ENCODE assay signal across 11 cellular contexts in the genomic region with DNA sequence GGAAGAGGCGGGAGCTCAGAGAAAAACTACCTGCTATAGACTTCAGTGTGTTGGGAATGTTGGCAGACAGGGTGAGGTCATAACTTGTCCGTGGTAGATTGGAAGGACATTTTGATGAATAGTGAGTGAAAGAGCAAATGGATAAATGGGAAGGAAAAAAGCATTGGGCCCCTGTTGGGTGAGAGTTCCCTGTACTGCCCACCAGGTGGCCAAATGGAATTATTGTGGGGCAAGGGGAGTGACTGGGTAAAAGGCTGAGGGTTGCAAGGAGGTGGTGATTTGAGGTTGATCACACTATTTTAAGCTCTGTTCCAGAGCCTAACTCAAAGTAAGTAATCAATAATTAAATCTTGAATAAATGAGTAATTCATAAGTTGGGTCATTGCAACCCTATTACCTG.
DNase-seq lines count a peak whose midpoint lies in the region; ATAC-seq and TF ChIP-seq lines count a peak whose summit lies in the region.
"Had no signal": no experiment of that assay in that cellular context is flagged by ENCODE, and none has a peak within 500 bp of the region (broad histone marks: within the 10 kb centered on the region; RNA-seq: fewer than 3 reads in every experiment).

No MANE protein-coding gene starts in this region.

- no peak overlapping the region for H2BK120ac ChIP-seq in mesenchymal stem cell (ENCODE audit: low read depth, low read length)

- H3K4me1 ChIP-seq in left ventricle myocardium inferior (peaks cover 52% of the 10 kb centered on the region), upper lobe of right lung (peaks cover 27% of the 10 kb centered on the region), mesenchymal stem cell (ENCODE audit: control insufficient read depth, insufficient read depth, low read depth, low read length) (peaks cover 25% of the 10 kb centered on the region)

- H3K4ac ChIP-seq in mesenchymal stem cell (ENCODE audit: low read depth in 1 of 2, low read length in 2 of 2) = no peak overlapping the region

- no peak overlapping the region for H4K8ac ChIP-seq in mesenchymal stem cell (ENCODE audit: low read length)

- no peak overlapping the region for H2AFZ ChIP-seq in mesenchymal stem cell (ENCODE audit: low read depth, low read length)

- H3K9ac ChIP-seq in mesenchymal stem cell (ENCODE audit: low read length) = no peak overlapping the region

- peaks cover 7% of the 10 kb centered on the region for H3K79me1 ChIP-seq in mesenchymal stem cell (replicated peaks; ENCODE audit: low read length, poor library complexity, severe bottlenecking)

- H3K27ac ChIP-seq in left ventricle myocardium inferior (replicated peaks) = no peak overlapping the region
- H3K27ac ChIP-seq in VCaP = no peak overlapping the region
- H3K27ac ChIP-seq in upper lobe of right lung = no peak overlapping the region
- no peak overlapping the region for H3K27ac ChIP-seq in mesenchymal stem cell (ENCODE audit: low read length, poor library complexity, severe bottlenecking)
- H3K27ac ChIP-seq: suprapubic skin had no signal

- DNase-seq in left ventricle myocardium inferior = no peak
- DNase-seq in Right ventricle myocardium inferior (ENCODE audit: missing footprints) = no peak
- DNase-seq in fibroblast of the aortic adventitia (ENCODE audit: low read depth) = no peak
- DNase-seq in upper lobe of right lung = no peak
- no peak for DNase-seq in NCI-H1092 (lab: John Stamatoyannopoulos, UW)
- DNase-seq in mesenchymal stem cell = no peak
- DNase-seq in cerebellar cortex (ENCODE audit: low spot score) = no peak
- DNase-seq: NCI-H1048, RPMI8226 had no signal

- H3K4me2 ChIP-seq in mesenchymal stem cell (ENCODE audit: low read length, poor library complexity, severe bottlenecking) = no peak overlapping the region

- H3K4me3 ChIP-seq in left ventricle myocardium inferior (no peak overlapping the region), fibroblast of the aortic adventitia (ENCODE audit: low read depth, low read length) (no peak overlapping the region), upper lobe of right lung (no peak overlapping the region), mesenchymal stem cell (ENCODE audit: insufficient read depth in 1 of 2, low read depth in 1 of 2, low read length in 2 of 2) (no peak overlapping the region)
- H3K4me3 ChIP-seq: suprapubic skin had no signal

- H3K14ac ChIP-seq in mesenchymal stem cell (ENCODE audit: low read length in 2 of 2) = no peak overlapping the region

- no peak overlapping the region for H2BK12ac ChIP-seq in mesenchymal stem cell (ENCODE audit: low read length in 2 of 2)

- no peak overlapping the region for H3K18ac ChIP-seq in mesenchymal stem cell (ENCODE audit: low read depth in 1 of 2, low read length in 2 of 2)

- H4K91ac ChIP-seq in mesenchymal stem cell (ENCODE audit: low read length) = no peak overlapping the region

- H2BK5ac ChIP-seq in mesenchymal stem cell (ENCODE audit: low read depth, low read length, poor library complexity, severe bottlenecking) = no peak overlapping the region

- no peak for ATAC-seq in Right ventricle myocardium inferior
- no peak for ATAC-seq in upper lobe of right lung

- H3K36me3 ChIP-seq in left ventricle myocardium inferior (peaks cover 8% of the 10 kb centered on the region), upper lobe of right lung (no peaks in the 10 kb centered on the region), mesenchymal stem cell (ENCODE audit: control insufficient read depth in 1 of 2, insufficient read depth in 2 of 2, low read depth in 1 of 2, low read length in 2 of 2) (peaks cover 23 to 80% of the 10 kb centered on the region in 2 experiments)

- intact Hi-C loops in left ventricle myocardium inferior (cut with micrococcal nuclease) = no loop called here
- intact Hi-C loops in Right ventricle myocardium inferior (cut with DNase I) = no loop called here
- intact Hi-C loops in upper lobe of right lung (cut with DNase I) = no loop called here

- TF ChIP-seq CTCF in left ventricle myocardium inferior (IDR thresholded peaks at IDR 0.05; ENCODE audit: borderline replicate concordance) (peak; percentile 23), VCaP (conservative IDR thresholded peaks at IDR 0.05) (peak; percentile 38; the same call in 1 of the 2 replicates), fibroblast of the aortic adventitia (IDR thresholded peaks at IDR 0.05; ENCODE audit: insufficient read depth, low read length) (peak; percentile 32), upper lobe of right lung (IDR thresholded peaks at IDR 0.05) (peak; percentile 28)

- H2AK5ac ChIP-seq in mesenchymal stem cell (ENCODE audit: low read length, severe bottlenecking) = no peak overlapping the region

- H3K9me3 ChIP-seq in left ventricle myocardium inferior (replicated peaks) (peaks cover 11% of the 10 kb centered on the region), upper lobe of right lung (no peaks in the 10 kb centered on the region), mesenchymal stem cell (ENCODE audit: control insufficient read depth, low read length) (no peaks in the 10 kb centered on the region)
- H3K9me3 ChIP-seq: suprapubic skin had no signal

- 81% methylated on average over 2 of the region's 2 CpGs for WGBS in mesenchymal stem cell

- no peak overlapping the region for H2BK15ac ChIP-seq in mesenchymal stem cell (ENCODE audit: low read depth, poor library complexity, severe bottlenecking)

- H3K27me3 ChIP-seq in left ventricle myocardium inferior (ENCODE audit: low read depth) (no peaks in the 10 kb centered on the region), upper lobe of right lung (no peaks in the 10 kb centered on the region), mesenchymal stem cell (ENCODE audit: control insufficient read depth in 1 of 2, insufficient read depth in 1 of 2, low read length in 2 of 2) (no peaks in the 10 kb centered on the region)
- H3K27me3 ChIP-seq: suprapubic skin had no signal

- H3K23ac ChIP-seq in mesenchymal stem cell (ENCODE audit: low read length in 2 of 2) = no peak overlapping the region
